17 cellular contexts compared by ENCODE assay signal in the genomic region with DNA sequence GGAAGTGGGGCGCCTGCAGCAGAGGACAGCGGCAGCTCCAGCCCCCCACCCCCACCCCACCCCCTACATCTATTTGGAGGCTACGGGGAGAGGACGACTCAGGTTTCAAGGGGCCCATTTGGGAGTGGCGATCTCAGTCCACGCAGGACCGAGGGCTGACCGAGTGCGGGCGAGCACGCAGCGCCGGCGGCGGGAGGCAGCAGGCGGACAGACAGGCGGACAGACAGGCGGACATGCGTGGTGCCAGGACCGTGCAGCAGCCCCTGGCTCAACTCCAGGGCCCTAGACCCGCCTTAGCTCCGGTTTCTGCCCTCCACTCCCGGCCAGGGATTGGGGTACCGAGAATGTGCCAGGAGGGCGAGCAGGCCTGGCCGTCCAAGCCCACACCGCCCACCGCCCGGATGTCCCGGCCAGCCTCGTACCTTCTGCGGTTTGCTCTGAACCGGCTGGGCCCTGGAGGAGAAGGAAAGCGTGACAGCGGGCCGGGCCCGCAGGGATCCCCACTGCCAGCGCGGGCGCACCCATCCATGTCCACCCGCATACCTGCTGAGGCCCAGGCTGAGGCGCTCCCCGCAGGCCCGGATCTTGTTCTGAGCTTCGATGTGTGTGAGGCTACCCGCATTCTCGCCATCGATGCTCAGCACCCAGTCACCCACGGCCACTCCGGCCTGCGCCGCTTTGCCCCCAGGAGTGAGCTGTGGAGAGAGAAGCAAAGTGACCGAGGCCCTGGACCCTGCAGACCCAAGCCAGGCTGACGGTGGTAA. TPM values are rescaled to one million over a fixed set of nuclear protein-coding genes. Genes with fewer than 3 reads are reported as not detected.
DNase-seq lines count a peak whose midpoint lies in the region; ATAC-seq, FAIRE-seq and TF ChIP-seq lines count a peak whose summit lies in the region.
"Had no signal": no experiment of that assay in that cellular context is flagged by ENCODE, and none has a peak within 500 bp of the region (broad histone marks: within the 10 kb centered on the region; RNA-seq: fewer than 3 reads in every experiment).

No MANE protein-coding gene starts in this region.

- peaks cover 75% of the 10 kb centered on the region for H4K20me1 ChIP-seq in astrocyte (ENCODE audit: insufficient read depth, low read length)

- CTCF ChIA-PET in activated CD4-positive, alpha-beta T cell treated with anti-CD3 and anti-CD28 coated beads, Interleukin-2, amount 10 ng/mL, durations not matched to agents 7 days and 5 days (lab: Charles Lee), result interaction anchor here (0.7 to 2.2 kb wide), 11 partner anchors 11 to 180 kb away, joined by 3 to 6 read pairs (median 3); no protein-coding TSS in a partner anchor
- CTCF ChIA-PET in activated CD8-positive, alpha-beta T cell treated with anti-CD3 and anti-CD28 coated beads for 36 hours (lab: Charles Lee), result interaction anchor here (0.7 to 4.8 kb wide), 10 partner anchors 10 to 114 kb away, joined by 3 to 30 read pairs (median 6); no protein-coding TSS in a partner anchor

- no peaks in the 10 kb centered on the region for H3K27me3 Mint-ChIP-seq in activated CD4-positive, alpha-beta T cell treated with anti-CD3 and anti-CD28 coated beads, Interleukin-2, amount 10 ng/mL, durations not matched to agents 7 days and 5 days
- H3K27me3 Mint-ChIP-seq in astrocyte (ENCODE audit: low read depth, unreplicated experiment) (no peaks in the 10 kb centered on the region), nephron (ENCODE audit: low read depth) (no peaks in the 10 kb centered on the region)
- H3K27me3 Mint-ChIP-seq in activated CD8-positive, alpha-beta T cell treated with anti-CD3 and anti-CD28 coated beads for 36 hours, result no peaks in the 10 kb centered on the region
- H3K27me3 Mint-ChIP-seq: IgD-negative memory B cell had no signal

- H3K27me3 ChIP-seq in astrocyte (ENCODE audit: insufficient read depth, low read length) (no peaks in the 10 kb centered on the region), transverse colon (no peaks in the 10 kb centered on the region)
- H3K27me3 ChIP-seq: heart left ventricle, upper lobe of right lung had no signal

- peaks cover 67% of the 10 kb centered on the region for H3K4me1 ChIP-seq in astrocyte (ENCODE audit: insufficient read depth, low read length)
- peaks cover 25 to 68% (median 48%) of the 10 kb centered on the region in 4 donors for H3K4me1 ChIP-seq in transverse colon

- no peak for ATAC-seq in activated CD8-positive, alpha-beta T cell treated with anti-CD3 and anti-CD28 coated beads for 36 hours
- no peak for ATAC-seq in GM19035 (IDR thresholded peaks at IDR 0.05; ENCODE audit: unreplicated experiment)
- ATAC-seq: heart left ventricle had no signal

- peaks cover 92% of the 10 kb centered on the region for H3K79me2 ChIP-seq in astrocyte (ENCODE audit: insufficient read depth, low read length)

- intact Hi-C loops in transverse colon (cut with DNase I; ENCODE audit: low total_unique reads), result no loop called here
- intact Hi-C loops in activated CD8-positive, alpha-beta T cell treated with anti-CD3 and anti-CD28 coated beads for 36 hours (cut with micrococcal nuclease), result no loop called here

- no peak for TF ChIP-seq CTCF in astrocyte (IDR thresholded peaks at IDR 0.05; ENCODE audit: insufficient read depth, low read depth, low read length)
- no peak for TF ChIP-seq CTCF in nephron (IDR thresholded peaks at IDR 0.05; ENCODE audit: unreplicated experiment in 3 of 3)
- TF ChIP-seq CTCF in transverse colon (IDR thresholded peaks at IDR 0.05), result no peak
- no peak for TF ChIP-seq CTCF in activated CD8-positive, alpha-beta T cell treated with anti-CD3 and anti-CD28 coated beads for 36 hours (IDR thresholded peaks at IDR 0.05)

- H3K36me3 ChIP-seq in astrocyte (ENCODE audit: insufficient read depth, low read length) (peaks cover 38% of the 10 kb centered on the region), transverse colon (no peaks in the 10 kb centered on the region)

- H3K9ac ChIP-seq in astrocyte (ENCODE audit: low read length), result peak overlapping the region; percentile 89

- in situ Hi-C loops in transverse colon (cut with MboI; ENCODE audit: low pct_ligation_motif_present in 1 of 4, low pct_unique_long_range_greater_than_20kb in 1 of 4, low sequenced_read_pairs in 3 of 4), result no loop called here

- no peak overlapping the region for H2AFZ ChIP-seq in astrocyte (ENCODE audit: low read depth, low read length)

- WGBS in transverse colon (ENCODE audit: low coverage in 1 of 2), 2 donors, result 80% methylated on average over 27 of the region's 54 CpGs; no CpG with 5 or more reads in 1 of the 2 donors

- no peak for FAIRE-seq in astrocyte (lab: Jason Lieb, UNC)
- FAIRE-seq: GM19239 had no signal

- peaks cover 15% of the 10 kb centered on the region for H3K36me3 Mint-ChIP-seq in activated CD4-positive, alpha-beta T cell treated with anti-CD3 and anti-CD28 coated beads, Interleukin-2, amount 10 ng/mL, durations not matched to agents 7 days and 5 days (ENCODE audit: low read depth)
- H3K36me3 Mint-ChIP-seq in astrocyte (ENCODE audit: low read depth, unreplicated experiment) (peaks cover 8% of the 10 kb centered on the region), nephron (ENCODE audit: low read depth) (peaks cover 30% of the 10 kb centered on the region)
- peaks cover 37% of the 10 kb centered on the region for H3K36me3 Mint-ChIP-seq in activated CD8-positive, alpha-beta T cell treated with anti-CD3 and anti-CD28 coated beads for 36 hours (ENCODE audit: low read depth)
- H3K36me3 Mint-ChIP-seq: activated naive CD4-positive, alpha-beta T cell treated with anti-CD3 and anti-CD28 coated beads, Interleukin-2, amount 50 U/mL, for 72 hours had no signal

- TF ChIP-seq POLR2A in transverse colon (IDR thresholded peaks at IDR 0.05), result no peak

- no peaks in the 10 kb centered on the region for H3K9me3 Mint-ChIP-seq in activated CD4-positive, alpha-beta T cell treated with anti-CD3 and anti-CD28 coated beads, Interleukin-2, amount 10 ng/mL, durations not matched to agents 7 days and 5 days
- H3K9me3 Mint-ChIP-seq in astrocyte (ENCODE audit: unreplicated experiment), result no peaks in the 10 kb centered on the region
- H3K9me3 Mint-ChIP-seq in nephron, result no peaks in the 10 kb centered on the region
- H3K9me3 Mint-ChIP-seq in activated CD8-positive, alpha-beta T cell treated with anti-CD3 and anti-CD28 coated beads for 36 hours, result no peaks in the 10 kb centered on the region
- H3K9me3 Mint-ChIP-seq: activated naive CD4-positive, alpha-beta T cell treated with anti-CD3 and anti-CD28 coated beads, Interleukin-2, amount 50 U/mL, for 72 hours; IgD-negative memory B cell had no signal

- H3K4me3 ChIP-seq in astrocyte (ENCODE audit: insufficient read depth, low read depth, low read length) (no peak overlapping the region), transverse colon (peak overlapping the region in 1 of 4 donors; percentile 1)
- H3K4me3 ChIP-seq: heart left ventricle, upper lobe of right lung had no signal

- no peak for TF ChIP-seq EP300 in transverse colon (IDR thresholded peaks at IDR 0.05; ENCODE audit: low read depth)

- no peak for DNase-seq in activated CD4-positive, alpha-beta T cell treated with anti-CD3 and anti-CD28 coated beads, Interleukin-2, amount 10 ng/mL, durations not matched to agents 7 days and 5 days
- DNase-seq in activated CD4-positive, alpha-beta T cell treated with anti-CD3 and anti-CD28 coated beads for 1 hour, result no peak
- DNase-seq in astrocyte (ENCODE audit: low read depth) (no peak), transverse colon (no peak), NCI-H526 (lab: John Stamatoyannopoulos, UW) (no peak)
- DNase-seq in activated CD8-positive, alpha-beta T cell treated with anti-CD3 and anti-CD28 coated beads for 36 hours, result no peak
- DNase-seq: COR-L47, GDM1, heart left ventricle, NCI-H1092 treated with DMSO at 0.1 percent for 48 hours, NCI-H226, upper lobe of right lung had no signal

- peaks cover 36% of the 10 kb centered on the region for H3K4me1 Mint-ChIP-seq in activated CD4-positive, alpha-beta T cell treated with anti-CD3 and anti-CD28 coated beads, Interleukin-2, amount 10 ng/mL, durations not matched to agents 7 days and 5 days
- peaks cover 32% of the 10 kb centered on the region for H3K4me1 Mint-ChIP-seq in astrocyte (ENCODE audit: low read depth, unreplicated experiment)
- H3K4me1 Mint-ChIP-seq in nephron, result peaks cover 37% of the 10 kb centered on the region
- peaks cover 27% of the 10 kb centered on the region for H3K4me1 Mint-ChIP-seq in activated CD8-positive, alpha-beta T cell treated with anti-CD3 and anti-CD28 coated beads for 36 hours (ENCODE audit: low read depth)

- POLR2A ChIA-PET in activated CD4-positive, alpha-beta T cell treated with anti-CD3 and anti-CD28 coated beads, Interleukin-2, amount 10 ng/mL, durations not matched to agents 7 days and 5 days (lab: Charles Lee), result interaction anchor here (0.6 kb wide), 1 partner anchor 17 kb away, joined by 7 read pairs; no protein-coding TSS in a partner anchor
- POLR2A ChIA-PET in activated CD8-positive, alpha-beta T cell treated with anti-CD3 and anti-CD28 coated beads for 36 hours (lab: Charles Lee), result interaction anchor here (1.0 to 7.1 kb wide), 7 partner anchors 15 to 180 kb away, joined by 3 to 130 read pairs (median 4); partner anchors contain the start of genes DBN1 and PRR7

- H3K27ac Mint-ChIP-seq in activated CD4-positive, alpha-beta T cell treated with anti-CD3 and anti-CD28 coated beads, Interleukin-2, amount 10 ng/mL, durations not matched to agents 7 days and 5 days, result peak overlapping the region; percentile 36
- peak overlapping the region; percentile 92 for H3K27ac Mint-ChIP-seq in astrocyte (ENCODE audit: unreplicated experiment)
- peak overlapping the region; percentile 61 to 96 (median 84) for H3K27ac Mint-ChIP-seq in nephron
- H3K27ac Mint-ChIP-seq in activated CD8-positive, alpha-beta T cell treated with anti-CD3 and anti-CD28 coated beads for 36 hours, result no peak overlapping the region

- no peak overlapping the region for H3K4me3 Mint-ChIP-seq in activated CD4-positive, alpha-beta T cell treated with anti-CD3 and anti-CD28 coated beads, Interleukin-2, amount 10 ng/mL, durations not matched to agents 7 days and 5 days
- H3K4me3 Mint-ChIP-seq in astrocyte (ENCODE audit: unreplicated experiment) (peak overlapping the region; percentile 73), nephron (peak overlapping the region in 2 of 3 experiments; percentile 45 to 81)
- no peak overlapping the region for H3K4me3 Mint-ChIP-seq in activated CD8-positive, alpha-beta T cell treated with anti-CD3 and anti-CD28 coated beads for 36 hours

- H3K27ac ChIP-seq in astrocyte (ENCODE audit: low read depth, low read length) (peak overlapping the region; percentile 3), transverse colon (peak overlapping the region; percentile 91 to 96 (median 94))
- H3K27ac ChIP-seq: upper lobe of right lung had no signal

- H3K9me3 ChIP-seq in astrocyte (ENCODE audit: insufficient read depth, low read depth, low read length) (no peaks in the 10 kb centered on the region), transverse colon (no peaks in the 10 kb centered on the region)
- H3K9me3 ChIP-seq: heart left ventricle, upper lobe of right lung had no signal

- peak overlapping the region; percentile 96 for H3K4me2 ChIP-seq in astrocyte (ENCODE audit: low read length)

RNA-seq across cellular contexts. Expression of gene PDLIM7, which starts 5.2 kb away (rescaled TPM):
- 10 to 100 TPM; 31.6 to 32.4 TPM for total RNA-seq in activated CD4-positive, alpha-beta T cell treated with anti-CD3 and anti-CD28 coated beads, Interleukin-2, amount 10 ng/mL, durations not matched to agents 7 days and 5 days
- 590 and 591 TPM in 2 replicates for total RNA-seq in astrocyte
- 100 to 1,000 TPM in 1 of 4 donors, 10 to 100 TPM in 3; 52.6 to 256 (median 78.6) TPM for total RNA-seq in transverse colon
- total RNA-seq in activated CD8-positive, alpha-beta T cell treated with anti-CD3 and anti-CD28 coated beads for 36 hours, result 10 to 100 TPM; 68.4 to 73.0 TPM

RNA-seq across cellular contexts. Expression of gene DOK3, which starts 17.5 kb away (rescaled TPM):
- 1 to 10 TPM; 2.9 to 3.9 TPM for total RNA-seq in activated CD4-positive, alpha-beta T cell treated with anti-CD3 and anti-CD28 coated beads, Interleukin-2, amount 10 ng/mL, durations not matched to agents 7 days and 5 days
- total RNA-seq in astrocyte (15.6 and 16.3 TPM in 2 replicates), transverse colon (10 to 100 TPM in 2 of 4 donors, 1 to 10 TPM in 1, under 1 TPM in 1; 0.60 to 17.2 (median 7.8) TPM)
- 1 to 10 TPM; 7.4 to 8.0 TPM for total RNA-seq in activated CD8-positive, alpha-beta T cell treated with anti-CD3 and anti-CD28 coated beads for 36 hours

RNA-seq across cellular contexts. Expression of gene DBN1, which starts 18.7 kb away (rescaled TPM):
- total RNA-seq in activated CD4-positive, alpha-beta T cell treated with anti-CD3 and anti-CD28 coated beads, Interleukin-2, amount 10 ng/mL, durations not matched to agents 7 days and 5 days, result 1 to 10 TPM; 4.2 to 4.8 TPM
- 350 and 371 TPM in 2 replicates for total RNA-seq in astrocyte
- total RNA-seq in transverse colon, result 100 to 1,000 TPM in 1 of 4 donors, 10 to 100 TPM in 3; 10.1 to 201 (median 17.4) TPM
- 100 to 1,000 TPM; 101 to 105 TPM for total RNA-seq in activated CD8-positive, alpha-beta T cell treated with anti-CD3 and anti-CD28 coated beads for 36 hours

RNA-seq across cellular contexts. Expression of gene DDX41, which starts 24.6 kb away (rescaled TPM):
- total RNA-seq in activated CD4-positive, alpha-beta T cell treated with anti-CD3 and anti-CD28 coated beads, Interleukin-2, amount 10 ng/mL, durations not matched to agents 7 days and 5 days, result 100 to 1,000 TPM; 106 to 118 TPM
- 92.5 and 99.5 TPM in 2 replicates for total RNA-seq in astrocyte
- total RNA-seq in transverse colon, result 100 to 1,000 TPM in 2 of 4 donors, 10 to 100 TPM in 2; 96.5 to 170 (median 130) TPM
- total RNA-seq in activated CD8-positive, alpha-beta T cell treated with anti-CD3 and anti-CD28 coated beads for 36 hours, result 100 to 1,000 TPM; 226 to 228 TPM

RNA-seq across cellular contexts. Expression of gene PRR7, which starts 45.6 kb away (rescaled TPM):
- 1 to 10 TPM; 5.3 to 9.7 TPM for total RNA-seq in activated CD4-positive, alpha-beta T cell treated with anti-CD3 and anti-CD28 coated beads, Interleukin-2, amount 10 ng/mL, durations not matched to agents 7 days and 5 days
- total RNA-seq in astrocyte (9.9 TPM in 2 replicates), transverse colon (1 to 10 TPM in 3 of 4 donors, not detected in 1; 2.1 to 5.0 (median 2.5) TPM)
- 10 to 100 TPM; 32.6 to 36.4 TPM for total RNA-seq in activated CD8-positive, alpha-beta T cell treated with anti-CD3 and anti-CD28 coated beads for 36 hours

Comparison
In these comparisons a context has a peak if more than half of its experiments do, and no peak if none do; other contexts are left out.
1. H3K4me3 Mint-ChIP-seq: peak in astrocyte (single experiment) and nephron (2 of 3); none in activated CD4-positive, alpha-beta T cell treated with anti-CD3 and anti-CD28 coated beads, Interleukin-2, amount 10 ng/mL, durations not matched to agents 7 days and 5 days (single experiment) and activated CD8-positive, alpha-beta T cell treated with anti-CD3 and anti-CD28 coated beads for 36 hours (single experiment).